Comparison of ENCODE assay signal across 8 cellular contexts in genomic region chr18:59140287-59140885, GRCh38. TPM values are rescaled to one million over a fixed set of nuclear protein-coding genes. Genes with fewer than 3 reads are reported as not detected.
DNase-seq lines count a peak whose midpoint lies in the region; ATAC-seq and TF ChIP-seq lines count a peak whose summit lies in the region.

No MANE protein-coding gene starts in this region.

- H2AFZ ChIP-seq in SK-N-SH (ENCODE audit: low read depth): peak overlapping the region; percentile 87

- H3K79me2 ChIP-seq in SK-N-SH (ENCODE audit: insufficient read depth): peaks cover 13% of the 10 kb centered on the region; the same call in 1 of the 2 replicates

- H3K9ac ChIP-seq in SK-N-SH: peak overlapping the region; percentile 78; the same call in 1 of the 2 replicates

- no peak for TF ChIP-seq RAD21 in SK-N-SH (IDR thresholded peaks at IDR 0.05; ENCODE audit: low read length)

- peaks cover 7% of the 10 kb centered on the region for H3F3A ChIP-seq in SK-N-SH (replicated peaks; ENCODE audit: insufficient read depth)

- H3K9me3 ChIP-seq in SK-N-SH (no peaks in the 10 kb centered on the region), aorta (ENCODE audit: control insufficient read depth, low read length) (no peaks in the 10 kb centered on the region)

- H3K4me3 ChIP-seq in SK-N-SH (ENCODE audit: low read depth in 2 of 2, low read length in 1 of 2): peak overlapping the region; percentile 85 to 94
- H3K4me3 ChIP-seq in aorta (ENCODE audit: low read length in 2 of 2): peak overlapping the region; percentile 59 to 64

- peak overlapping the region; percentile 81 for H3K4me2 ChIP-seq in SK-N-SH

- WGBS in SK-N-SH (ENCODE audit: low lambda C conversion rate): 1% methylated on average over 16 of the region's 16 CpGs
- WGBS in aorta, 2 donors: 7% methylated on average over 16 of the region's 16 CpGs

- peak; percentile 34 for DNase-seq in NCI-H82 (lab: John Stamatoyannopoulos, UW)
- DNase-seq in NCI-H82 treated with DMSO at 0.1 percent for 48 hours (lab: John Stamatoyannopoulos, UW; ENCODE audit: unreplicated experiment): no peak
- no peak for DNase-seq in SK-N-SH
- DNase-seq in mucosa of gallbladder (ENCODE audit: low spot score): peak; percentile 11
- no peak for DNase-seq in aorta
- DNase-seq in NCI-H446 treated with DMSO at 0.1 percent for 48 hours (lab: John Stamatoyannopoulos, UW): no peak

- no peaks in the 10 kb centered on the region for H4K20me1 ChIP-seq in SK-N-SH (ENCODE audit: insufficient read depth)

- H3K4me1 ChIP-seq in SK-N-SH (ENCODE audit: control insufficient read depth in 1 of 2, insufficient read depth in 2 of 2, low read depth in 1 of 2, low read length in 1 of 2): peaks cover 9 to 11% of the 10 kb centered on the region in 2 experiments; a peak in 3 of 4 replicates
- H3K4me1 ChIP-seq in aorta (ENCODE audit: control insufficient read depth in 1 of 2, insufficient read depth in 2 of 2, low read length in 2 of 2): peaks cover 0 to 3% of the 10 kb centered on the region in 2 donors

- ATAC-seq in HG03159 (IDR thresholded peaks at IDR 0.05; ENCODE audit: unreplicated experiment) (peak; percentile 0), esophagus mucosa (peak; percentile 3), aorta (ENCODE audit: low FRiP score) (peak; percentile 3)

- CTCF ChIA-PET in SK-N-SH (lab: Yijun Ruan, JAX): interaction anchor here (0.7 to 2.1 kb wide), 6 partner anchors 13 to 372 kb away, joined by 3 to 10 read pairs (median 4); no protein-coding TSS in a partner anchor

- no peak for TF ChIP-seq EP300 in SK-N-SH (IDR thresholded peaks at IDR 0.05; ENCODE audit: borderline replicate concordance in 1 of 2, low read depth in 1 of 2, low read length in 1 of 2)

- H3K36me3 ChIP-seq in SK-N-SH (replicated peaks in 1 of 2; ENCODE audit: control insufficient read depth in 1 of 2, insufficient read depth in 2 of 2, low read length in 1 of 2): no peaks in the 10 kb centered on the region
- H3K36me3 ChIP-seq in aorta (ENCODE audit: control insufficient read depth in 1 of 2, insufficient read depth in 2 of 2, low read length in 1 of 2): no peaks in the 10 kb centered on the region

- TF ChIP-seq CTCF in SK-N-SH (IDR thresholded peaks at IDR 0.05): no peak

- POLR2A ChIA-PET in SK-N-SH (lab: Yijun Ruan, JAX): no interaction called here

- H3K27me3 ChIP-seq in SK-N-SH (ENCODE audit: insufficient read depth) (peaks cover 7% of the 10 kb centered on the region; the same call in 1 of the 2 replicates), aorta (ENCODE audit: control insufficient read depth in 1 of 2, insufficient read depth in 2 of 2, low read length in 1 of 2) (no peaks in the 10 kb centered on the region)

- no peaks in the 10 kb centered on the region for H3K9me2 ChIP-seq in SK-N-SH

- no peak overlapping the region; a peak in 1 of 4 replicates for H3K27ac ChIP-seq in SK-N-SH (ENCODE audit: low read depth in 2 of 2, low read length in 1 of 2)
- H3K27ac ChIP-seq in aorta (ENCODE audit: low read depth in 1 of 2, low read length in 2 of 2): no peak overlapping the region

- intact Hi-C loops in aorta (cut with DNase I): no loop called here

TF ChIP-seq in SK-N-SH, 30 proteins besides CTCF, POLR2A, EP300 and RAD21:
- TF ChIP-seq YY1 (IDR thresholded peaks at IDR 0.05; ENCODE audit: low read depth) (no peak), GATA2 (CRISPR knock-in tag; IDR thresholded peaks at IDR 0.05) (no peak), CHD2 (IDR thresholded peaks at IDR 0.05; ENCODE audit: low read length, partially characterized antibody) (no peak), TCF12 (IDR thresholded peaks at IDR 0.05) (no peak), REST (IDR thresholded peaks at IDR 0.05; ENCODE audit: low read depth, low read length) (peak; percentile 95), MXI1 (IDR thresholded peaks at IDR 0.05; ENCODE audit: low read depth, low read length) (no peak)
- TF ChIP-seq, protein P1, sequence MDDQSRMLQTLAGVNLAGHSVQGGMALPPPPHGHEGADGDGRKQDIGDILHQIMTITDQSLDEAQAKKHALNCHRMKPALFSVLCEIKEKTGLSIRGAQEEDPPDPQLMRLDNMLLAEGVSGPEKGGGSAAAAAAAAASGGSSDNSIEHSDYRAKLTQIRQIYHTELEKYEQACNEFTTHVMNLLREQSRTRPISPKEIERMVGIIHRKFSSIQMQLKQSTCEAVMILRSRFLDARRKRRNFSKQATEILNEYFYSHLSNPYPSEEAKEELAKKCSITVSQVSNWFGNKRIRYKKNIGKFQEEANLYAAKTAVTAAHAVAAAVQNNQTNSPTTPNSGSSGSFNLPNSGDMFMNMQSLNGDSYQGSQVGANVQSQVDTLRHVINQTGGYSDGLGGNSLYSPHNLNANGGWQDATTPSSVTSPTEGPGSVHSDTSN (IDR thresholded peaks at IDR 0.05): no peak

RNA-seq across cellular contexts. Expression of gene SEC11C, which starts 0.7 kb away (rescaled TPM):
- polyA plus RNA-seq in SK-N-SH (2012; rRNA removed): 19.0 and 21.7 TPM in 2 replicates
- 18.7 and 32.0 TPM in 2 replicates for polyA plus RNA-seq in SK-N-SH (2012; cell fraction: cytosol; rRNA removed)
- 8.4 and 8.9 TPM in 2 replicates for polyA plus RNA-seq in SK-N-SH (2012; cell fraction: nucleus; rRNA removed)
- 32.6 TPM for total RNA-seq in esophagus mucosa
- total RNA-seq in mucosa of gallbladder: 58.7 TPM
- 10 to 100 TPM; 31.8 to 38.1 TPM for total RNA-seq in aorta
- polyA plus RNA-seq in aorta: 10 to 100 TPM; 43.1 to 65.7 TPM

Comparison
In these comparisons a context has a peak if more than half of its experiments do, and no peak if none do; other contexts are left out.
1. DNase-seq: peak in NCI-H82 (single experiment) and mucosa of gallbladder (single experiment); none in NCI-H82 treated with DMSO at 0.1 percent for 48 hours (single experiment), SK-N-SH (single experiment), aorta (0 of 2) and NCI-H446 treated with DMSO at 0.1 percent for 48 hours (single experiment).
2. Peak in every context shown above with its lines, with median percentiles within 50 percentile points of each other: ATAC-seq.